In genomic region chr5:1418921-1419280, GRCh38 we compare ENCODE assay signal across 24 cellular contexts. TPM values are rescaled to one million over a fixed set of nuclear protein-coding genes. Genes with fewer than 3 reads are reported as not detected.
DNase-seq lines count a peak whose midpoint lies in the region; ATAC-seq, FAIRE-seq and TF ChIP-seq lines count a peak whose summit lies in the region.
"Had no signal": no experiment of that assay in that cellular context is flagged by ENCODE, and none has a peak within 500 bp of the region (broad histone marks: within the 10 kb centered on the region; RNA-seq: fewer than 3 reads in every experiment).

No MANE protein-coding gene starts in this region.

- no peak for FAIRE-seq in HepG2 (lab: Jason Lieb, UNC)
- FAIRE-seq: GM12878 had no signal

- peak overlapping the region; percentile 3 for H3K4me3 Mint-ChIP-seq in endothelial cell (ENCODE audit: unreplicated experiment)
- H3K4me3 Mint-ChIP-seq: CD4-positive, CD25-positive, alpha-beta regulatory T cell; CD8-positive, alpha-beta memory T cell; HFFc6 had no signal

- DNase-seq in HepG2 (ENCODE audit: low spot score) = no peak
- DNase-seq in right lobe of liver = no peak
- DNase-seq in HEK293T (ENCODE audit: extremely low spot score) = no peak
- no peak for DNase-seq in endothelial cell (ENCODE audit: low spot score)
- peak; percentile 4 for DNase-seq in posterior vena cava (ENCODE audit: low spot score)
- no peak for DNase-seq in HCEC 1CT
- no peak for DNase-seq in KG1 (lab: John Stamatoyannopoulos, UW)
- no peak for DNase-seq in psoas muscle
- DNase-seq: 8988T; C1 segment of cervical spinal cord; CD4-positive, CD25-positive, alpha-beta regulatory T cell; CD8-positive, alpha-beta memory T cell; COR-L47; DMS 273 treated with DMSO at 0.1 percent for 48 hours; DMS53; DND-41; EL; GOT3; H9; HFFc6 had no signal

- H3K36me3 ChIP-seq in HepG2 (replicated peaks in 1 of 2; ENCODE audit: control insufficient read depth in 1 of 2, insufficient read depth in 2 of 2, low read length in 2 of 2) (no peaks in the 10 kb centered on the region), right lobe of liver (no peaks in the 10 kb centered on the region), psoas muscle (ENCODE audit: insufficient read depth in 1 of 2, low read depth in 1 of 2) (no peaks in the 10 kb centered on the region)

- no peak for TF ChIP-seq CTCF in HepG2 (CRISPR knock-in tag; IDR thresholded peaks at IDR 0.05)
- TF ChIP-seq CTCF in right lobe of liver (IDR thresholded peaks at IDR 0.05) = no peak
- TF ChIP-seq CTCF in endothelial cell (IDR thresholded peaks at IDR 0.05; ENCODE audit: unreplicated experiment) = no peak
- no peak for TF ChIP-seq CTCF in psoas muscle (IDR thresholded peaks at IDR 0.05)

- H3K9me3 Mint-ChIP-seq in endothelial cell (ENCODE audit: unreplicated experiment) = peaks cover 11% of the 10 kb centered on the region
- H3K9me3 Mint-ChIP-seq: CD8-positive, alpha-beta memory T cell had no signal

- H3K4me1 ChIP-seq in HepG2 (ENCODE audit: insufficient read depth, low read length) (no peaks in the 10 kb centered on the region), right lobe of liver (no peaks in the 10 kb centered on the region), psoas muscle (no peaks in the 10 kb centered on the region)

- H3K36me3 Mint-ChIP-seq in endothelial cell (ENCODE audit: low read depth, unreplicated experiment) = peaks cover 9% of the 10 kb centered on the region
- H3K36me3 Mint-ChIP-seq: CD4-positive, CD25-positive, alpha-beta regulatory T cell; CD8-positive, alpha-beta memory T cell had no signal

- no peaks in the 10 kb centered on the region for H3K79me2 ChIP-seq in HepG2 (ENCODE audit: insufficient read depth, low read length)

- in situ Hi-C loops in HepG2 (cut with HindIII; ENCODE audit: extremely low pct_ligation_motif_present, low pct_unique_long_range_greater_than_20kb) = no loop called here

- no peak overlapping the region for H2AFZ ChIP-seq in HepG2 (ENCODE audit: low read length)

- H3K9ac ChIP-seq in HepG2 (ENCODE audit: insufficient read depth, low read depth, low read length) = no peak overlapping the region

- POLR2A ChIA-PET in HepG2 (lab: Yijun Ruan, JAX) = no interaction called here
- POLR2A ChIA-PET in HEK293T (lab: Yijun Ruan, JAX) = no interaction called here

- TF ChIP-seq RAD21 in HepG2 (CRISPR knock-in tag; IDR thresholded peaks at IDR 0.05) = no peak

- TF ChIP-seq EP300 in HepG2 (IDR thresholded peaks at IDR 0.05; ENCODE audit: low read depth in 2 of 2, low read length in 2 of 2) = no peak
- TF ChIP-seq EP300 in HepG2 (CRISPR knock-in tag; IDR thresholded peaks at IDR 0.05; ENCODE audit: borderline replicate concordance) = no peak

- H3K9me3 ChIP-seq in HepG2 (ENCODE audit: low read length) (no peaks in the 10 kb centered on the region), right lobe of liver (no peaks in the 10 kb centered on the region), psoas muscle (no peaks in the 10 kb centered on the region)

- no TSS peak for BruUV-seq in HepG2 (replicated peaks; lab: Mats Ljungman, UMichigan)

- H3K4me2 ChIP-seq in HepG2 (ENCODE audit: low read depth, low read length) = no peak overlapping the region

- TF ChIP-seq POLR2A in HepG2 (IDR thresholded peaks at IDR 0.05; ENCODE audit: insufficient read depth in 1 of 2, low read depth in 2 of 2, low read length in 2 of 2) (no peak), right lobe of liver (IDR thresholded peaks at IDR 0.05) (no peak)

- intact Hi-C loops in HepG2 (cut with micrococcal nuclease; ENCODE audit: unreplicated experiment) (no loop called here), right lobe of liver (cut with DNase I) (no loop called here), posterior vena cava (cut with DNase I) (no loop called here), psoas muscle (cut with DNase I) (no loop called here)

- 0 out of 2 replicates have a peak, but pooled peaks cover 2% of the 10 kb centered on the region for H4K20me1 ChIP-seq in HepG2 (ENCODE audit: insufficient read depth, low read length)

- ATAC-seq in HepG2 (no peak), right lobe of liver (no peak), psoas muscle (no peak)
- ATAC-seq: GM12878 had no signal

- H3K4me1 Mint-ChIP-seq in endothelial cell (ENCODE audit: unreplicated experiment) = peaks cover 2% of the 10 kb centered on the region
- H3K4me1 Mint-ChIP-seq: CD8-positive, alpha-beta memory T cell had no signal

- H3K4me3 ChIP-seq in HepG2 (replicated peaks in 1 of 3; ENCODE audit: insufficient read depth in 1 of 3, low read depth in 2 of 3, low read length in 3 of 3) (no peak overlapping the region), right lobe of liver (no peak overlapping the region), psoas muscle (no peak overlapping the region)
- H3K4me3 ChIP-seq: GM12878 had no signal

- H3K27ac ChIP-seq in HepG2 (ENCODE audit: extremely low read length, insufficient read depth, low read length) = no peak overlapping the region
- H3K27ac ChIP-seq in right lobe of liver = no peak overlapping the region
- no peak overlapping the region for H3K27ac ChIP-seq in psoas muscle

- peaks cover 36% of the 10 kb centered on the region for H3K27me3 Mint-ChIP-seq in endothelial cell (ENCODE audit: unreplicated experiment)
- H3K27me3 Mint-ChIP-seq: CD4-positive, CD25-positive, alpha-beta regulatory T cell had no signal

- H3K27me3 ChIP-seq in HepG2 (ENCODE audit: control insufficient read depth in 1 of 2, insufficient read depth in 2 of 2, low read length in 2 of 2) (peaks cover 13 to 26% of the 10 kb centered on the region in 2 experiments; a peak in 3 of 5 replicates), right lobe of liver (no peaks in the 10 kb centered on the region), psoas muscle (ENCODE audit: insufficient read depth in 3 of 3, low read length in 2 of 3) (peaks cover 0 to 25% (median 6%) of the 10 kb centered on the region in 3 donors)

- CTCF ChIA-PET in HepG2 (lab: Yijun Ruan, JAX; ENCODE audit: low intra/inter-chr PET ratio, low total read pairs) = no interaction called here
- CTCF ChIA-PET in HEK293T (lab: Yijun Ruan, JAX) = no interaction called here

- no peak overlapping the region for H3K27ac Mint-ChIP-seq in endothelial cell (ENCODE audit: unreplicated experiment)
- H3K27ac Mint-ChIP-seq: CD4-positive, CD25-positive, alpha-beta regulatory T cell; CD8-positive, alpha-beta memory T cell; H9; HFFc6 had no signal

TF ChIP-seq in HepG2, 621 proteins besides CTCF, POLR2A, EP300 and RAD21 (continues in another document):
- TF ChIP-seq TRIM22 (IDR thresholded peaks at IDR 0.05) (0 out of 2 replicates have a peak, but pooled peaks have one; percentile 15), TOPORS (CRISPR knock-in tag; IDR thresholded peaks at IDR 0.05) (no peak), GTF3A (CRISPR knock-in tag; conservative IDR thresholded peaks at IDR 0.05) (no peak)

TF ChIP-seq in HEK293T, 16 proteins besides CTCF, POLR2A, EP300 and RAD21:
- TF ChIP-seq PKNOX1 (IDR thresholded peaks at IDR 0.05) (0 out of 2 replicates have a peak, but pooled peaks have one; percentile 3), ZNF384 (IDR thresholded peaks at IDR 0.05) (no peak), CTBP1 (IDR thresholded peaks at IDR 0.05; ENCODE audit: borderline replicate concordance) (peak; percentile 9; the same call in 1 of the 2 replicates), FOXM1 (IDR thresholded peaks at IDR 0.05; ENCODE audit: borderline replicate concordance) (no peak)
TF ChIP-seq in HEK293T: peak in this region for 2.

RNA-seq across cellular contexts. Expression of gene SLC6A3, which starts 26.3 kb away (rescaled TPM):
- not detected in 2 replicates for total RNA-seq in HepG2 (2016; rRNA removed; fragmentation: Illumina TruSeq; extraction: Trizol)
- total RNA-seq in HepG2 (2016; cell fraction: cytosol; rRNA removed; fragmentation: Illumina TruSeq; extraction: Trizol; ENCODE audit: low read depth) = not detected in 2 replicates
- total RNA-seq in HepG2 (2016; cell fraction: insoluble cytoplasmic fraction; rRNA removed; fragmentation: Illumina TruSeq; extraction: Trizol) = not detected in 2 replicates
- total RNA-seq in HepG2 (2016; cell fraction: membrane; rRNA removed; fragmentation: Illumina TruSeq; extraction: Trizol) = not detected in 2 replicates
- not detected in 2 replicates for total RNA-seq in HepG2 (2016; cell fraction: nucleus; rRNA removed; fragmentation: Illumina TruSeq; extraction: Trizol)
- 0.01 and 0.12 TPM in 2 replicates for polyA plus RNA-seq in HepG2 (2011; rRNA removed)
- 0.03 and 0.06 TPM in 2 replicates for polyA plus RNA-seq in HepG2 (2011; cell fraction: cytosol; rRNA removed)
- polyA plus RNA-seq in HepG2 (2011; cell fraction: nucleus; rRNA removed) = 0.18 and 0.36 TPM in 2 replicates
- polyA plus RNA-seq in HepG2 (2012) = 0.15 and 0.17 TPM in 2 replicates
- not detected in 2 replicates for polyA plus RNA-seq in HepG2 (2016; cell fraction: cytosol; fragmentation: Illumina TruSeq; extraction: Trizol; ENCODE audit: low read depth)
- polyA plus RNA-seq in HepG2 (2016; cell fraction: insoluble cytoplasmic fraction; fragmentation: Illumina TruSeq; extraction: Trizol; ENCODE audit: low read depth) = not detected in 2 replicates
- not detected in 2 replicates for polyA plus RNA-seq in HepG2 (2016; cell fraction: membrane; fragmentation: Illumina TruSeq; extraction: Trizol; ENCODE audit: low read depth)
- polyA plus RNA-seq in HepG2 (2016; cell fraction: nucleus; fragmentation: Illumina TruSeq; extraction: Trizol; ENCODE audit: insufficient read depth, low read depth) = not detected in 2 replicates
- 0.12 and 0.14 TPM in 2 replicates for polyA minus RNA-seq in HepG2 (2011; rRNA and poly(A)+ RNA removed; ENCODE audit: low replicate concordance)
- not detected in 2 replicates for polyA minus RNA-seq in HepG2 (2011; cell fraction: cytosol; rRNA and poly(A)+ RNA removed)
- 0.12 TPM in 1 of 2 replicates, not detected in the other for polyA minus RNA-seq in HepG2 (2011; cell fraction: nucleus; rRNA and poly(A)+ RNA removed)
- total RNA-seq in right lobe of liver = not detected
- 0.10 TPM for total RNA-seq in endothelial cell (ENCODE audit: unreplicated experiment)
- total RNA-seq in posterior vena cava = under 1 TPM; 0.10 to 0.19 TPM
- not detected for total RNA-seq in psoas muscle
- polyA plus RNA-seq in psoas muscle = under 1 TPM in 2 of 3 donors, not detected in 1; under 0.01 to 0.01 TPM
- total RNA-seq: A673; CD4-positive, CD25-positive, alpha-beta regulatory T cell; CD8-positive, alpha-beta memory T cell; G401; GM12878; HFFc6 had no signal
- polyA plus RNA-seq: AG04450; CD8-positive, alpha-beta memory T cell had no signal
